In genomic region chr7:132934017-132934416, GRCh38 we compare ENCODE assay signal across 25 cellular contexts.
"Had no signal": no experiment of that assay in that cellular context is flagged by ENCODE, and none has a peak within 500 bp of the region (broad histone marks: within the 10 kb centered on the region; RNA-seq: fewer than 3 reads in every experiment).

No MANE protein-coding gene starts in this region.

- H3K36me3 ChIP-seq: brain microvascular endothelial cell, gastroesophageal sphincter, neutrophil, suprapubic skin, upper lobe of right lung had no signal

- H3K27me3 ChIP-seq: brain microvascular endothelial cell, gastroesophageal sphincter, neutrophil, suprapubic skin, tibial artery, upper lobe of right lung had no signal

- H3K4me1 ChIP-seq: gastroesophageal sphincter, suprapubic skin, tibial artery, upper lobe of right lung had no signal

- DNase-seq: activated CD4-positive, alpha-beta T cell treated with anti-CD3 and anti-CD28 coated beads for 1 hour; activated CD4-positive, alpha-beta T cell treated with anti-CD3 and anti-CD28 coated beads, Interleukin-2, amount 10 ng/mL, durations not matched to agents 7 days and 5 days; activated CD8-positive, alpha-beta memory T cell treated with anti-CD3 and anti-CD28 coated beads, Interleukin-2, amount 10 ng/mL, durations not matched to agents 7 days and 5 days; activated CD8-positive, alpha-beta T cell treated with anti-CD3 and anti-CD28 coated beads, Interleukin-2, amount 10 ng/mL, durations not matched to agents 7 days and 5 days; activated effector memory CD4-positive, alpha-beta T cell treated with anti-CD3 and anti-CD28 coated beads, Interleukin-2, amount 50 U/mL, for 16 hours; activated naive CD4-positive, alpha-beta T cell treated with anti-CD3 and anti-CD28 coated beads for 36 hours; activated naive CD8-positive, alpha-beta T cell treated with anti-CD3 and anti-CD28 coated beads, Interleukin-2, amount 10 ng/mL, durations not matched to agents 7 days and 5 days; amniotic stem cell; brain microvascular endothelial cell; hippocampal formation; left cardiac atrium; naive B cell; nephron progenitor cell; stimulated activated CD4-positive, alpha-beta T cell treated with anti-CD3 and anti-CD28 coated beads, Interleukin-4, amount 100 ng/mL, for 24 hours; stimulated activated naive CD4-positive, alpha-beta T cell; T-helper 2 cell; tibial artery; upper lobe of right lung had no signal

- H3K27ac ChIP-seq: brain microvascular endothelial cell, gastroesophageal sphincter, neutrophil, skin epidermis, suprapubic skin, tibial artery, upper lobe of right lung had no signal

- H3K27me3 Mint-ChIP-seq: activated CD4-positive, alpha-beta T cell treated with anti-CD3 and anti-CD28 coated beads, Interleukin-2, amount 10 ng/mL, durations not matched to agents 7 days and 5 days; activated CD8-positive, alpha-beta memory T cell treated with anti-CD3 and anti-CD28 coated beads, Interleukin-2, amount 10 ng/mL, durations not matched to agents 7 days and 5 days; activated naive CD8-positive, alpha-beta T cell treated with anti-CD3 and anti-CD28 coated beads, Interleukin-2, amount 10 ng/mL, durations not matched to agents 7 days and 5 days; naive B cell had no signal

- H3K4me3 Mint-ChIP-seq: activated CD4-positive, alpha-beta T cell treated with anti-CD3 and anti-CD28 coated beads, Interleukin-2, amount 10 ng/mL, durations not matched to agents 7 days and 5 days; activated CD8-positive, alpha-beta memory T cell treated with anti-CD3 and anti-CD28 coated beads, Interleukin-2, amount 10 ng/mL, durations not matched to agents 7 days and 5 days; activated CD8-positive, alpha-beta T cell treated with anti-CD3 and anti-CD28 coated beads, Interleukin-2, amount 10 ng/mL, durations not matched to agents 7 days and 5 days; activated naive CD4-positive, alpha-beta T cell treated with anti-CD3 and anti-CD28 coated beads for 36 hours; activated naive CD8-positive, alpha-beta T cell treated with anti-CD3 and anti-CD28 coated beads, Interleukin-2, amount 10 ng/mL, durations not matched to agents 7 days and 5 days; mesothelial cell of epicardium; naive B cell; nephron progenitor cell had no signal

- H3K9me3 ChIP-seq: neutrophil, suprapubic skin, upper lobe of right lung had no signal

- H3K27ac Mint-ChIP-seq: activated CD4-positive, alpha-beta T cell treated with anti-CD3 and anti-CD28 coated beads, Interleukin-2, amount 10 ng/mL, durations not matched to agents 7 days and 5 days; activated CD8-positive, alpha-beta memory T cell treated with anti-CD3 and anti-CD28 coated beads, Interleukin-2, amount 10 ng/mL, durations not matched to agents 7 days and 5 days; activated CD8-positive, alpha-beta T cell treated with anti-CD3 and anti-CD28 coated beads, Interleukin-2, amount 10 ng/mL, durations not matched to agents 7 days and 5 days; activated naive CD4-positive, alpha-beta T cell treated with anti-CD3 and anti-CD28 coated beads for 36 hours; activated naive CD8-positive, alpha-beta T cell treated with anti-CD3 and anti-CD28 coated beads, Interleukin-2, amount 10 ng/mL, durations not matched to agents 7 days and 5 days; mesothelial cell of epicardium; naive B cell had no signal

- H3K9me3 Mint-ChIP-seq: activated CD4-positive, alpha-beta T cell treated with anti-CD3 and anti-CD28 coated beads, Interleukin-2, amount 10 ng/mL, durations not matched to agents 7 days and 5 days had no signal

- H3K4me3 ChIP-seq: coronary artery, gastroesophageal sphincter, skin epidermis, suprapubic skin, tibial artery, upper lobe of right lung had no signal

- ATAC-seq: activated CD8-positive, alpha-beta memory T cell treated with anti-CD3 and anti-CD28 coated beads, Interleukin-2, amount 10 ng/mL, durations not matched to agents 7 days and 5 days; activated CD8-positive, alpha-beta T cell treated with anti-CD3 and anti-CD28 coated beads, Interleukin-2, amount 10 ng/mL, durations not matched to agents 7 days and 5 days; gastroesophageal sphincter; left cardiac atrium; sciatic nerve; upper lobe of right lung had no signal

- H3K4me1 Mint-ChIP-seq: activated CD4-positive, alpha-beta T cell treated with anti-CD3 and anti-CD28 coated beads, Interleukin-2, amount 10 ng/mL, durations not matched to agents 7 days and 5 days had no signal
